ENCODE assay signal across 8 cellular contexts in the genomic region with DNA sequence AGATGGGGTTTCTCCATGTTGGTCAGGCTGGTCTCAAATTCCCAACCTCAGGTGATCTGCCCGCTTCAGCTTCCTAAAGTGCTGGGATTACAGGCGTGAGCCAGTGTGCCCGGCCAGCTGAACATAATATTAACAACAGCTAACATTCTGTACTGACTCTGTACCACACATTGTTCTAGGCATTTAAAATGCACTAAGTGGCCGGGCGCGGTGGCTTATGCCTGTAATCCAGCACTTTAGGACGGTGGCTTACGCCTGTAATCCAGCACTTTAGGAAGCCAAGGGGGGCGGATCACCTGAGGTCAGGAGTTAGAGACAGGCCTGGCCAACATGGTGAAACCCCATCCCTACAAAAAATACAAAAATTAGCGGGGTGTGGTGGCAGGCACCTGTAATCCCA. TPM values are rescaled to one million over a fixed set of nuclear protein-coding genes. Genes with fewer than 3 reads are reported as not detected.
"Had no signal": no experiment of that assay in that cellular context is flagged by ENCODE, and none has a peak within 500 bp of the region (broad histone marks: within the 10 kb centered on the region; RNA-seq: fewer than 3 reads in every experiment).

No MANE protein-coding gene starts in this region.

RNA-seq across cellular contexts. Expression of gene LDLRAD2, which starts 14.6 kb away (rescaled TPM):
- total RNA-seq: kidney epithelial cell, left lobe of liver, left ventricle myocardium inferior, lung microvascular endothelial cell, mammary epithelial cell, mononuclear cell, myocyte had no signal
- polyA plus RNA-seq: mammary epithelial cell; naive thymus-derived CD4-positive, alpha-beta T cell had no signal
